14 cellular contexts compared by ENCODE assay signal in genomic region chr7:79282882-79283602, GRCh38.
DNase-seq lines count a peak whose midpoint lies in the region; ATAC-seq, FAIRE-seq and TF ChIP-seq lines count a peak whose summit lies in the region.
"Had no signal": no experiment of that assay in that cellular context is flagged by ENCODE, and none has a peak within 500 bp of the region (broad histone marks: within the 10 kb centered on the region; RNA-seq: fewer than 3 reads in every experiment).

No MANE protein-coding gene starts in this region.

- TF ChIP-seq CTCF in AG09309 (IDR thresholded peaks at IDR 0.05; ENCODE audit: control insufficient read depth, insufficient read depth, low read depth, low read length, missing control alignments), result no peak

- no peak for ATAC-seq in GM18909 (IDR thresholded peaks at IDR 0.05; ENCODE audit: poor library complexity, unreplicated experiment)
- ATAC-seq: effector memory CD8-positive, alpha-beta T cell had no signal

- DNase-seq in AG09309 (ENCODE audit: low read depth), result peak; percentile 65
- no peak for DNase-seq in HTR-8/SVneo (ENCODE audit: insufficient read length, low spot score)
- DNase-seq in astrocyte of the hippocampus (ENCODE audit: low read depth, low spot score), result peak; percentile 53
- peak; percentile 28 for DNase-seq in kidney tubule cell (ENCODE audit: low spot score)
- DNase-seq in DMS53 treated with DMSO at 0.1 percent for 48 hours (lab: John Stamatoyannopoulos, UW; ENCODE audit: unreplicated experiment), result no peak
- DNase-seq in frontal cortex (ENCODE audit: low spot score in 2 of 2), result no peak
- DNase-seq in posterior vena cava (ENCODE audit: low spot score), result no peak
- DNase-seq: activated CD4-positive, alpha-beta T cell treated with anti-CD3 and anti-CD28 coated beads, Interleukin-2, amount 10 ng/mL, durations not matched to agents 24 days and 14 days; activated naive CD4-positive, alpha-beta T cell treated with anti-CD3 and anti-CD28 coated beads, Interleukin-2, amount 50 U/mL, for 16 hours; effector memory CD8-positive, alpha-beta T cell; NCI-H2081; SHP77 treated with DMSO at 0.1 percent for 48 hours; thyroid gland had no signal

- H3K4me3 ChIP-seq in AG09309 (ENCODE audit: control insufficient read depth, low read depth, low read length), result no peak overlapping the region
- H3K4me3 ChIP-seq: thyroid gland had no signal

- intact Hi-C loops in posterior vena cava (cut with DNase I), result no loop called here

- FAIRE-seq in HTR-8/SVneo (lab: Jason Lieb, UNC), result peak; percentile 48
- no peak for FAIRE-seq in frontal cortex (lab: Jason Lieb, UNC)

Comparison
In these comparisons a context has a peak if more than half of its experiments do, and no peak if none do; other contexts are left out.
1. DNase-seq: peak in AG09309 (single experiment), astrocyte of the hippocampus (single experiment) and kidney tubule cell (single experiment); none in HTR-8/SVneo (single experiment), DMS53 treated with DMSO at 0.1 percent for 48 hours (single experiment), frontal cortex (0 of 2) and posterior vena cava (single experiment).